In genomic region chr12:131167334-131167733, GRCh38 we compare ENCODE assay signal across 19 cellular contexts.
DNase-seq lines count a peak whose midpoint lies in the region; ATAC-seq and TF ChIP-seq lines count a peak whose summit lies in the region.
"Had no signal": no experiment of that assay in that cellular context is flagged by ENCODE, and none has a peak within 500 bp of the region (broad histone marks: within the 10 kb centered on the region; RNA-seq: fewer than 3 reads in every experiment).

No MANE protein-coding gene starts in this region.

- H2BK5ac ChIP-seq in neuronal stem cell (ENCODE audit: low read length): no peak overlapping the region

- H3K23ac ChIP-seq in neuronal stem cell (ENCODE audit: low read depth, low read length, poor library complexity): no peak overlapping the region

- no peak overlapping the region for H3K4ac ChIP-seq in neuronal stem cell (ENCODE audit: low read length)

- no peak for ATAC-seq in left colon
- ATAC-seq: HCT116 had no signal

- no peaks in the 10 kb centered on the region for H3K9me3 ChIP-seq in colonic mucosa
- H3K9me3 ChIP-seq in neuronal stem cell (replicated peaks in 1 of 2; ENCODE audit: control insufficient read depth in 2 of 2, insufficient read depth in 1 of 2, low read depth in 1 of 2, low read length in 2 of 2): peaks cover 0 to 2% of the 10 kb centered on the region in 2 donors
- H3K9me3 ChIP-seq: sigmoid colon, vagina had no signal

- H3K27me3 Mint-ChIP-seq in osteocyte (ENCODE audit: unreplicated experiment): no peaks in the 10 kb centered on the region

- no peak overlapping the region for H4K91ac ChIP-seq in neuronal stem cell (ENCODE audit: low read depth, low read length, poor library complexity)

- no peak overlapping the region for H2BK120ac ChIP-seq in neuronal stem cell (ENCODE audit: low read depth, low read length)

- H3K79me1 ChIP-seq in neuronal stem cell (ENCODE audit: low read depth, low read length): no peaks in the 10 kb centered on the region

- no CpG with 5 or more reads among the region's 5 CpGs for whole genome bisulfite sequencing in neuronal stem cell (ENCODE audit: extremely low coverage in 2 of 2, insufficient read length in 2 of 2, insufficient replicate concordance in 1 of 2), 2 donors

- no peak overlapping the region for H3K4me2 ChIP-seq in neuronal stem cell (ENCODE audit: insufficient read depth, low read length, poor library complexity, severe bottlenecking)

- no peak overlapping the region for H4K8ac ChIP-seq in neuronal stem cell (ENCODE audit: low read depth, low read length)

- H3K4me3 ChIP-seq in colonic mucosa (no peak overlapping the region), neuronal stem cell (ENCODE audit: low read length in 2 of 2) (no peak overlapping the region)
- H3K4me3 ChIP-seq: sigmoid colon, vagina had no signal

- no peak overlapping the region for H2BK12ac ChIP-seq in neuronal stem cell (ENCODE audit: low read length)

- H3K27ac ChIP-seq in colonic mucosa: no peak overlapping the region
- H3K27ac ChIP-seq in neuronal stem cell (replicated peaks; ENCODE audit: low read length): no peak overlapping the region
- H3K27ac ChIP-seq: sigmoid colon, vagina had no signal

- no peak overlapping the region for H3K18ac ChIP-seq in neuronal stem cell (ENCODE audit: low read length)

- intact Hi-C loops in colonic mucosa (cut with DNase I): no loop called here
- intact Hi-C loops in left colon (cut with DNase I, micrococcal nuclease): no loop called here

- peaks cover 16% of the 10 kb centered on the region for H3K4me1 Mint-ChIP-seq in osteocyte (ENCODE audit: unreplicated experiment)

- peak; percentile 68 for DNase-seq in DMS79 (lab: John Stamatoyannopoulos, UW)
- peak; percentile 70 for DNase-seq in NCI-H1105 treated with DMSO at 0.1 percent for 48 hours (lab: John Stamatoyannopoulos, UW)
- DNase-seq in colonic mucosa: peak; percentile 23
- no peak for DNase-seq in osteocyte (ENCODE audit: extremely low spot score, unreplicated experiment)
- no peak for DNase-seq in neuronal stem cell (ENCODE audit: low spot score)
- DNase-seq in activated CD4-positive, CD25-positive, alpha-beta regulatory T cell (lab: John Stamatoyannopoulos, UW): no peak
- no peak for DNase-seq in left colon
- DNase-seq in NCI-H748 (lab: John Stamatoyannopoulos, UW; ENCODE audit: unreplicated experiment): no peak
- DNase-seq: activated CD4-positive, alpha-beta T cell treated with anti-CD3 and anti-CD28 coated beads, Interleukin-2, amount 50 U/mL, for 48 hours; activated naive CD4-positive, alpha-beta T cell treated with anti-CD3 and anti-CD28 coated beads for 36 hours; activated T-cell treated with anti-CD3 and anti-CD28 coated beads for 4 hours; kidney; NCI-H1417 treated with DMSO at 0.1 percent for 48 hours; NCI-H2171; NK-92 treated with Interleukin-12 subunit alpha and Interleukin-12 subunit beta, amount 100 ng/mL, for 24 hours; sigmoid colon; stimulated activated CD4-positive, alpha-beta T cell treated with anti-CD3 and anti-CD28 coated beads, Interleukin-2, amount 100 ng/mL, for 24 hours had no signal

- H2AK5ac ChIP-seq in neuronal stem cell (ENCODE audit: low read depth, low read length): no peak overlapping the region

- H3K9ac ChIP-seq in colonic mucosa (ENCODE audit: low read depth in 2 of 2, low read length in 2 of 2) (no peak overlapping the region), neuronal stem cell (ENCODE audit: low read depth, low read length, poor library complexity) (no peak overlapping the region)

- no peaks in the 10 kb centered on the region for H3K27me3 ChIP-seq in colonic mucosa
- no peaks in the 10 kb centered on the region for H3K27me3 ChIP-seq in neuronal stem cell (ENCODE audit: control insufficient read depth in 3 of 3, insufficient read depth in 3 of 3, low read depth in 1 of 3, low read length in 3 of 3)
- H3K27me3 ChIP-seq: vagina had no signal

- TF ChIP-seq CTCF in colonic mucosa (IDR thresholded peaks at IDR 0.05) (no peak), osteocyte (IDR thresholded peaks at IDR 0.05) (no peak)

- H3K36me3 ChIP-seq in colonic mucosa: no peaks in the 10 kb centered on the region
- H3K36me3 ChIP-seq in neuronal stem cell (replicated peaks in 1 of 2; ENCODE audit: control insufficient read depth in 2 of 2, insufficient read depth in 2 of 2, low read length in 2 of 2): no peaks in the 10 kb centered on the region
- H3K36me3 ChIP-seq: sigmoid colon, vagina had no signal

- H3K9me3 Mint-ChIP-seq in osteocyte (ENCODE audit: unreplicated experiment): no peaks in the 10 kb centered on the region
- H3K9me3 Mint-ChIP-seq: activated naive CD4-positive, alpha-beta T cell treated with anti-CD3 and anti-CD28 coated beads for 36 hours had no signal

- H2BK15ac ChIP-seq in neuronal stem cell (ENCODE audit: low read length): no peak overlapping the region

- no peak overlapping the region for H3K14ac ChIP-seq in neuronal stem cell (ENCODE audit: low read length)

- H2AFZ ChIP-seq in neuronal stem cell (ENCODE audit: low read length): no peak overlapping the region

- H3K4me1 ChIP-seq in colonic mucosa: no peaks in the 10 kb centered on the region
- H3K4me1 ChIP-seq in neuronal stem cell (ENCODE audit: control insufficient read depth in 2 of 2, insufficient read depth in 1 of 2, low read depth in 1 of 2, low read length in 2 of 2): no peaks in the 10 kb centered on the region
- H3K4me1 ChIP-seq: sigmoid colon, vagina had no signal

- H3K36me3 Mint-ChIP-seq in osteocyte (ENCODE audit: unreplicated experiment): no peaks in the 10 kb centered on the region

- H3K27ac Mint-ChIP-seq in osteocyte (ENCODE audit: unreplicated experiment): peak overlapping the region; percentile 16
- H3K27ac Mint-ChIP-seq: activated naive CD4-positive, alpha-beta T cell treated with anti-CD3 and anti-CD28 coated beads for 36 hours had no signal

- no peak overlapping the region for H3K4me3 Mint-ChIP-seq in osteocyte (ENCODE audit: unreplicated experiment)
- H3K4me3 Mint-ChIP-seq: activated naive CD4-positive, alpha-beta T cell treated with anti-CD3 and anti-CD28 coated beads for 36 hours had no signal

Comparison
In these comparisons a context has a peak if more than half of its experiments do, and no peak if none do; other contexts are left out.
1. DNase-seq: peak in DMS79 (single experiment), NCI-H1105 treated with DMSO at 0.1 percent for 48 hours (single experiment) and colonic mucosa (single experiment); none in osteocyte (single experiment), neuronal stem cell (single experiment), activated CD4-positive, CD25-positive, alpha-beta regulatory T cell (0 of 4), left colon (0 of 2) and NCI-H748 (single experiment).